ENCODE assay signal across 11 cellular contexts in the genomic region with DNA sequence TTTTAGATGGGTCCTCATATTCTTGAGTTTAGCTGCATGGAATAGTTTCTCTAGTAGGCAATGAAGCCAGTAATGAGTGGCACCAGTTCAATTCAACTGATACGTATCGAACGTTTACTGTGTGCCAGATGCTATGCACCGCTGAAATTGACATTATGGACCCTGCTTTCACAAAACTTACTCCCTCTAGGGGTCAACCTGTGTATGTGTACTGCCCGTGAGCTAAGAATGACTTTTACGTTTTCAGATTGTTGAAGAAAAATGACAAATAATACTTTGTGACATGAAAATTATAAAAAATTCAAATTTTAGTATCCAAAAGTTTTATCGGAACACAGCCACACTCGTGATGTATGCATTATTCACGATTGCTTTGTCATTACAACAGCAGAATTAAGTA.
DNase-seq lines count a peak whose midpoint lies in the region; ATAC-seq, FAIRE-seq and TF ChIP-seq lines count a peak whose summit lies in the region.
"Had no signal": no experiment of that assay in that cellular context is flagged by ENCODE, and none has a peak within 500 bp of the region (broad histone marks: within the 10 kb centered on the region; RNA-seq: fewer than 3 reads in every experiment).

No MANE protein-coding gene starts in this region.

- no peaks in the 10 kb centered on the region for H3K9me3 ChIP-seq in vagina
- H3K9me3 ChIP-seq: neutrophil had no signal

- no peaks in the 10 kb centered on the region for H3K36me3 Mint-ChIP-seq in nephron progenitor cell (ENCODE audit: low read depth)
- no peaks in the 10 kb centered on the region for H3K36me3 Mint-ChIP-seq in activated CD4-positive, alpha-beta T cell treated with anti-CD3 and anti-CD28 coated beads, Interleukin-2, amount 10 ng/mL, durations not matched to agents 24 days and 14 days (ENCODE audit: low read depth)

- H3K4me3 ChIP-seq in bronchial epithelial cell (ENCODE audit: low read depth, low read length) = no peak overlapping the region
- no peak overlapping the region for H3K4me3 ChIP-seq in vagina

- TF ChIP-seq CTCF in bronchial epithelial cell (IDR thresholded peaks at IDR 0.05; ENCODE audit: insufficient read depth, low read length, severe bottlenecking) (peak; percentile 7), nephron progenitor cell (IDR thresholded peaks at IDR 0.05) (peak; percentile 42), vagina (IDR thresholded peaks at IDR 0.05) (no peak)

- H3K36me3 ChIP-seq in bronchial epithelial cell (ENCODE audit: control insufficient read depth, insufficient read depth, low read length) (no peaks in the 10 kb centered on the region), vagina (no peaks in the 10 kb centered on the region)
- H3K36me3 ChIP-seq: neutrophil had no signal

- H3K27ac ChIP-seq in vagina = no peak overlapping the region
- H3K27ac ChIP-seq: neutrophil had no signal

- ATAC-seq in HG03095 (IDR thresholded peaks at IDR 0.05; ENCODE audit: unreplicated experiment) = no peak

- no peaks in the 10 kb centered on the region for H3K27me3 Mint-ChIP-seq in nephron progenitor cell (ENCODE audit: low read depth, poor library complexity)
- H3K27me3 Mint-ChIP-seq in activated CD4-positive, alpha-beta T cell treated with anti-CD3 and anti-CD28 coated beads, Interleukin-2, amount 10 ng/mL, durations not matched to agents 24 days and 14 days = no peaks in the 10 kb centered on the region

- H3K9me3 Mint-ChIP-seq in nephron progenitor cell = no peaks in the 10 kb centered on the region
- no peaks in the 10 kb centered on the region for H3K9me3 Mint-ChIP-seq in activated CD4-positive, alpha-beta T cell treated with anti-CD3 and anti-CD28 coated beads, Interleukin-2, amount 10 ng/mL, durations not matched to agents 24 days and 14 days

- H3K27me3 ChIP-seq in bronchial epithelial cell (ENCODE audit: control insufficient read depth, insufficient read depth, low read length) (no peaks in the 10 kb centered on the region), vagina (no peaks in the 10 kb centered on the region)
- H3K27me3 ChIP-seq: neutrophil had no signal

- DNase-seq in ELR (ENCODE audit: low read depth) = peak; percentile 52
- DNase-seq in Kasumi-1 (lab: John Stamatoyannopoulos, UW) = peak; percentile 72 to 85
- DNase-seq in bronchial epithelial cell (ENCODE audit: low read depth) = no peak
- DNase-seq in nephron progenitor cell = no peak
- no peak for DNase-seq in DMS153 treated with DMSO at 0.1 percent for 48 hours (lab: John Stamatoyannopoulos, UW; ENCODE audit: unreplicated experiment)
- no peak for DNase-seq in activated CD4-positive, alpha-beta T cell treated with anti-CD3 and anti-CD28 coated beads, Interleukin-2, amount 10 ng/mL, durations not matched to agents 24 days and 14 days
- no peak for DNase-seq in vagina (ENCODE audit: extremely low spot score in 2 of 2)
- DNase-seq: NCI-H1930, T1000 had no signal

- no peak overlapping the region for H3K4me3 Mint-ChIP-seq in nephron progenitor cell
- H3K4me3 Mint-ChIP-seq in activated CD4-positive, alpha-beta T cell treated with anti-CD3 and anti-CD28 coated beads, Interleukin-2, amount 10 ng/mL, durations not matched to agents 24 days and 14 days = no peak overlapping the region

- intact Hi-C loops in activated CD4-positive, alpha-beta T cell treated with anti-CD3 and anti-CD28 coated beads, Interleukin-2, amount 10 ng/mL, durations not matched to agents 24 days and 14 days (cut with micrococcal nuclease) = no loop called here
- intact Hi-C loops in vagina (cut with DNase I) = no loop called here

- H3K4me1 Mint-ChIP-seq in nephron progenitor cell = peaks cover 4% of the 10 kb centered on the region
- peaks cover 8% of the 10 kb centered on the region for H3K4me1 Mint-ChIP-seq in activated CD4-positive, alpha-beta T cell treated with anti-CD3 and anti-CD28 coated beads, Interleukin-2, amount 10 ng/mL, durations not matched to agents 24 days and 14 days

- peaks cover 12% of the 10 kb centered on the region for H3K4me1 ChIP-seq in vagina

- no peak overlapping the region for H3K27ac Mint-ChIP-seq in nephron progenitor cell
- no peak overlapping the region for H3K27ac Mint-ChIP-seq in activated CD4-positive, alpha-beta T cell treated with anti-CD3 and anti-CD28 coated beads, Interleukin-2, amount 10 ng/mL, durations not matched to agents 24 days and 14 days

- no peak for FAIRE-seq in bronchial epithelial cell (lab: Jason Lieb, UNC)

- no peak for TF ChIP-seq POLR2A in vagina (IDR thresholded peaks at IDR 0.05)

Comparison
In these comparisons a context has a peak if more than half of its experiments do, and no peak if none do; other contexts are left out.
1. DNase-seq: peak in ELR (single experiment) and Kasumi-1 (2 of 2); none in bronchial epithelial cell (single experiment), nephron progenitor cell (single experiment), DMS153 treated with DMSO at 0.1 percent for 48 hours (single experiment), activated CD4-positive, alpha-beta T cell treated with anti-CD3 and anti-CD28 coated beads, Interleukin-2, amount 10 ng/mL, durations not matched to agents 24 days and 14 days (single experiment) and vagina (0 of 2).
2. CTCF ChIP-seq: peak in bronchial epithelial cell (single experiment) and nephron progenitor cell (single experiment); none in vagina (0 of 3).